10 cellular contexts compared by ENCODE assay signal in genomic region chr18:3525870-3526420, GRCh38.
A peak's percentile ranks its signal among the peaks of the same experiment; 100 is the strongest.
DNase-seq lines count a peak whose midpoint lies in the region; TF ChIP-seq lines count a peak whose summit lies in the region.
"Had no signal": no experiment of that assay in that cellular context is flagged by ENCODE, and none has a peak within 500 bp of the region (broad histone marks: within the 10 kb centered on the region; RNA-seq: fewer than 3 reads in every experiment).

No MANE protein-coding gene starts in this region.

- no peak overlapping the region for H3K56ac ChIP-seq in H9 (ENCODE audit: insufficient read length, low read depth, low read length)

- H4K5ac ChIP-seq in H9 (ENCODE audit: insufficient read length, low read depth, low read length), result no peak overlapping the region

- H3K4me1 ChIP-seq in H9 (ENCODE audit: insufficient read depth, low read length) (peaks cover 10% of the 10 kb centered on the region; the same call in 1 of the 2 replicates), iPS-20b (ENCODE audit: insufficient read depth, low read length) (peaks cover 25% of the 10 kb centered on the region; the same call in 1 of the 2 replicates)

- peaks cover 38 to 42% of the 10 kb centered on the region in 2 experiments for H3K4me1 Mint-ChIP-seq in H9
- peaks cover 17% of the 10 kb centered on the region for H3K4me1 Mint-ChIP-seq in activated CD4-positive, alpha-beta memory T cell treated with anti-CD3 and anti-CD28 coated beads for 36 hours (ENCODE audit: low read depth)

- POLR2A ChIA-PET in activated CD4-positive, alpha-beta memory T cell treated with anti-CD3 and anti-CD28 coated beads for 36 hours (lab: Charles Lee), result interaction anchor here (0.6 to 2.0 kb wide), 6 partner anchors 10 to 117 kb away, joined by 3 to 8 read pairs (median 4); no protein-coding TSS in a partner anchor

- H3K18ac ChIP-seq in H9 (ENCODE audit: insufficient read length, low read depth, low read length), result peak overlapping the region; percentile 55

- H3K79me1 ChIP-seq in H9 (ENCODE audit: insufficient read depth, low read depth, low read length, poor library complexity, severe bottlenecking), result no peaks in the 10 kb centered on the region

- H3K36me3 ChIP-seq in iPS-20b (ENCODE audit: insufficient read depth, low read depth, low read length), result no peaks in the 10 kb centered on the region

- H2BK120ac ChIP-seq in H9 (ENCODE audit: low read depth, low read length, poor library complexity, severe bottlenecking), result peak overlapping the region; percentile 8

- H3T11ph ChIP-seq in H9 (ENCODE audit: low read length), result no peak overlapping the region

- no peak overlapping the region for H2BK15ac ChIP-seq in H9 (ENCODE audit: low read depth, low read length)

- H2BK5ac ChIP-seq in H9 (ENCODE audit: insufficient read length, low read length), result no peak overlapping the region

- no peak overlapping the region for H3K9ac ChIP-seq in H9 (ENCODE audit: extremely low read depth, insufficient read length, low read length)
- H3K9ac ChIP-seq in iPS-20b (ENCODE audit: low read depth, low read length), result peak overlapping the region; percentile 50; the same call in 1 of the 2 replicates

- peaks cover 10 to 12% of the 10 kb centered on the region in 2 experiments for H3K9me3 Mint-ChIP-seq in H9
- H3K9me3 Mint-ChIP-seq in activated CD4-positive, alpha-beta memory T cell treated with anti-CD3 and anti-CD28 coated beads for 36 hours, result peaks cover 5% of the 10 kb centered on the region

- no peak overlapping the region for H3K23ac ChIP-seq in H9 (ENCODE audit: insufficient read length, low read depth, low read length)

- peak overlapping the region; percentile 38 to 88 (median 76); a peak in 6 of 7 replicates for H3K27ac Mint-ChIP-seq in H9
- H3K27ac Mint-ChIP-seq in activated CD4-positive, alpha-beta memory T cell treated with anti-CD3 and anti-CD28 coated beads for 36 hours, result peak overlapping the region; percentile 8

- DNase-seq in DMS153 treated with DMSO at 0.1 percent for 48 hours (lab: John Stamatoyannopoulos, UW; ENCODE audit: unreplicated experiment) (peak; percentile 15), DMS153 (lab: John Stamatoyannopoulos, UW) (no peak), H9 (no peak), NCI-H1694 treated with DMSO at 0.1 percent for 48 hours (lab: John Stamatoyannopoulos, UW) (peak; percentile 77), substantia nigra (lab: John Stamatoyannopoulos, UW) (peak in 36 of 49 donors; percentile 5 to 78 (median 37)), HCEC 1CT (no peak)
- DNase-seq in activated CD4-positive, alpha-beta memory T cell treated with anti-CD3 and anti-CD28 coated beads for 36 hours, result peak; percentile 71

- H3K27me3 Mint-ChIP-seq in H9 (ENCODE audit: low read depth), result no peaks in the 10 kb centered on the region
- H3K27me3 Mint-ChIP-seq in activated CD4-positive, alpha-beta memory T cell treated with anti-CD3 and anti-CD28 coated beads for 36 hours, result no peaks in the 10 kb centered on the region

- no peak overlapping the region for H3K4me2 ChIP-seq in H9 (ENCODE audit: insufficient read depth, insufficient read length, low read length)

- peak overlapping the region; percentile 87 for H3K27ac ChIP-seq in H9 (ENCODE audit: insufficient read length, low read depth, low read length)
- no peak overlapping the region for H3K27ac ChIP-seq in iPS-20b (ENCODE audit: low read length)
- H3K27ac ChIP-seq in substantia nigra (ENCODE audit: low read depth, low read length, poor library complexity, severe bottlenecking), result peak overlapping the region; percentile 64
- H3K27ac ChIP-seq: 22Rv1 had no signal

- no peak overlapping the region; a peak in 1 of 5 replicates for H3K4me3 Mint-ChIP-seq in H9
- peak overlapping the region; percentile 11 for H3K4me3 Mint-ChIP-seq in activated CD4-positive, alpha-beta memory T cell treated with anti-CD3 and anti-CD28 coated beads for 36 hours

- H2BK12ac ChIP-seq in H9 (ENCODE audit: insufficient read length, low read depth, low read length), result peak overlapping the region; percentile 64

- no CpG with 5 or more reads among the region's 10 CpGs for WGBS in H9 (ENCODE audit: extremely low coverage, insufficient read length, low lambda C conversion rate)

- H3K79me2 ChIP-seq in H9 (ENCODE audit: insufficient read depth, low read length), result no peaks in the 10 kb centered on the region

- H3K14ac ChIP-seq in H9 (ENCODE audit: insufficient read depth, low read length), result peak overlapping the region; percentile 60; the same call in 1 of the 2 replicates

- peak overlapping the region; percentile 0; the same call in 1 of the 2 replicates for H3K4me3 ChIP-seq in iPS-20b (ENCODE audit: low read length)
- H3K4me3 ChIP-seq: skin epidermis had no signal

- H2AFZ ChIP-seq in H9 (ENCODE audit: low read length), result no peak overlapping the region

- no peaks in the 10 kb centered on the region for H3K27me3 ChIP-seq in H9 (ENCODE audit: insufficient read depth, low read length)
- H3K27me3 ChIP-seq in iPS-20b (ENCODE audit: insufficient read depth, low read length), result no peaks in the 10 kb centered on the region

- H3K4ac ChIP-seq in H9 (ENCODE audit: low read depth, low read length), result no peak overlapping the region; the same call in 1 of the 2 replicates

- no peaks in the 10 kb centered on the region for H4K20me1 ChIP-seq in H9 (ENCODE audit: control insufficient read depth, insufficient read depth, insufficient read length)

- peaks cover 8 to 14% (median 13%) of the 10 kb centered on the region in 3 experiments for H3K36me3 Mint-ChIP-seq in H9 (ENCODE audit: insufficient read depth in 1 of 3, low read depth in 3 of 3)
- H3K36me3 Mint-ChIP-seq in activated CD4-positive, alpha-beta memory T cell treated with anti-CD3 and anti-CD28 coated beads for 36 hours, result no peaks in the 10 kb centered on the region

- no peaks in the 10 kb centered on the region for H3K23me2 ChIP-seq in H9 (ENCODE audit: insufficient read length, low read depth, low read length, poor library complexity, severe bottlenecking)

- TF ChIP-seq CTCF in H9 (conservative IDR thresholded peaks at IDR 0.05), result no peak

- CTCF ChIA-PET in activated CD4-positive, alpha-beta memory T cell treated with anti-CD3 and anti-CD28 coated beads for 36 hours (lab: Charles Lee), result interaction anchor here (0.6 to 2.7 kb wide), 9 partner anchors 16 to 229 kb away, joined by 3 to 14 read pairs (median 5); no protein-coding TSS in a partner anchor

- no peak overlapping the region for H4K8ac ChIP-seq in H9 (replicated peaks; ENCODE audit: insufficient read length, low read depth, low read length)

- H2BK20ac ChIP-seq in H9 (ENCODE audit: low read depth, low read length, poor library complexity, severe bottlenecking), result no peak overlapping the region

- intact Hi-C loops in activated CD4-positive, alpha-beta memory T cell treated with anti-CD3 and anti-CD28 coated beads for 36 hours (cut with micrococcal nuclease), result loop anchor here (2.0 to 5.0 kb wide), 4 partner anchors 15 to 77 kb away; no protein-coding TSS in a partner anchor

- H3K9me3 ChIP-seq in H9 (ENCODE audit: control insufficient read depth, low read depth, low read length) (no peaks in the 10 kb centered on the region), iPS-20b (ENCODE audit: insufficient read depth, low read depth, low read length) (peaks cover 8% of the 10 kb centered on the region; the same call in 1 of the 2 replicates)

- no peak overlapping the region for H4K91ac ChIP-seq in H9 (ENCODE audit: insufficient read length, low read depth, low read length)

- no peak overlapping the region for H2AK5ac ChIP-seq in H9 (ENCODE audit: insufficient read length, low read length)

Comparison
In these comparisons a context has a peak if more than half of its experiments do, and no peak if none do; other contexts are left out.
1. DNase-seq: peak in DMS153 treated with DMSO at 0.1 percent for 48 hours (single experiment), NCI-H1694 treated with DMSO at 0.1 percent for 48 hours (single experiment), activated CD4-positive, alpha-beta memory T cell treated with anti-CD3 and anti-CD28 coated beads for 36 hours (single experiment) and substantia nigra (36 of 49); none in DMS153 (single experiment), H9 (single experiment) and HCEC 1CT (single experiment).